In the genomic region with DNA sequence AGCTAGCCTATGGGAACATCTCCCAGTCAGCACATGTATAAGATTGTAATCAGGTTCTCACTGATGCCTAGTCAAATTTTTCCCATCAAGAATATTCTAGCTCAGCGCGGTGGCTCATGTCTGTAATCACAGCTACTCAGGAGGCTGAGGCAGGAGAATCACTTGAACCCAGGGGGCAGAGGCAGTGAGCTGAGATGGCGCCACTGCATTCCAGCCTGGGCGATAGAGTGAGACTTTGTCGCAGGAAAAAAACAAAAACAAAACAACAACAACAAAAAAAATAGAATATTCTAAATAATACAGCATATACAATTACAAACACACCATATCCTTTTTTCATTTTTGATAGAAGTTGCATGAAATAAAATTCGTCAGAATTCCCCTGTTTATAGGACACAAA, we compare ENCODE assay signal across 37 cellular contexts.
"Had no signal": no experiment of that assay in that cellular context is flagged by ENCODE, and none has a peak within 500 bp of the region (broad histone marks: within the 10 kb centered on the region; RNA-seq: fewer than 3 reads in every experiment).

No MANE protein-coding gene starts in this region.

- H3K4me3 Mint-ChIP-seq: activated naive CD4-positive, alpha-beta T cell treated with anti-CD3 and anti-CD28 coated beads for 36 hours; activated naive CD4-positive, alpha-beta T cell treated with anti-CD3 and anti-CD28 coated beads, Interleukin-2, amount 10 ng/mL, durations not matched to agents 7 days and 5 days; activated naive CD4-positive, alpha-beta T cell treated with anti-CD3 and anti-CD28 coated beads, Interleukin-2, amount 50 U/mL, for 24 hours; activated naive CD8-positive, alpha-beta T cell; activated naive CD8-positive, alpha-beta T cell treated with anti-CD3 and anti-CD28 coated beads for 36 hours; activated naive CD8-positive, alpha-beta T cell treated with anti-CD3 and anti-CD28 coated beads, Interleukin-2, amount 10 ng/mL, durations not matched to agents 7 days and 5 days; activated naive CD8-positive, alpha-beta T cell treated with anti-CD3 and anti-CD28 coated beads, Interleukin-2, amount 50 U/mL, for 24 hours; activated T-cell treated with anti-CD3 and anti-CD28 coated beads, Interleukin-2, amount 50 U/mL, for 24 hours; activated T-cell treated with anti-CD3 and anti-CD28 coated beads, Interleukin-2, amount 50 U/mL, for 4 hours; activated T-cell treated with anti-CD3 and anti-CD28 coated beads, Interleukin-2, amount 50 U/mL, for 72 hours; activated T-helper 1 cell treated with anti-CD3 and anti-CD28 coated beads, Interleukin-12 subunit alpha, Interleukin-12 subunit beta, Interleukin-2, Interleukin-4 antibody, amounts not matched to agents 30 ng/mL and 10 ng/mL and 1 ng/mL, durations not matched to agents 14 hours and 24 hours and 36 hours; activated T-helper 17 cell treated with anti-CD3 and anti-CD28 coated beads, Interleukin-2, amount 50 U/mL, for 72 hours; brain; central memory CD8-positive, alpha-beta T cell had no signal

- H3K27ac ChIP-seq: adrenal gland, ascending aorta, body of pancreas, brain microvascular endothelial cell, breast epithelium, cardiac muscle cell had no signal

- H3K36me3 Mint-ChIP-seq: activated naive CD4-positive, alpha-beta T cell treated with anti-CD3 and anti-CD28 coated beads, Interleukin-2, amount 10 ng/mL, durations not matched to agents 7 days and 5 days; activated naive CD4-positive, alpha-beta T cell treated with anti-CD3 and anti-CD28 coated beads, Interleukin-2, amount 50 U/mL, for 24 hours; activated naive CD4-positive, alpha-beta T cell treated with anti-CD3 and anti-CD28 coated beads, Interleukin-2, amount 50 U/mL, for 72 hours; activated naive CD8-positive, alpha-beta T cell; activated naive CD8-positive, alpha-beta T cell treated with anti-CD3 and anti-CD28 coated beads for 36 hours; activated naive CD8-positive, alpha-beta T cell treated with anti-CD3 and anti-CD28 coated beads, Interleukin-2, amount 10 ng/mL, durations not matched to agents 7 days and 5 days; brain had no signal

- H3K27me3 ChIP-seq: adrenal gland, ascending aorta, body of pancreas, brain microvascular endothelial cell, breast epithelium, cardiac muscle cell had no signal

- H3K4me3 ChIP-seq: adrenal gland, ascending aorta, body of pancreas, breast epithelium, cardiac muscle cell had no signal

- H3K27me3 Mint-ChIP-seq: activated naive CD4-positive, alpha-beta T cell treated with anti-CD3 and anti-CD28 coated beads, Interleukin-2, amount 10 ng/mL, durations not matched to agents 7 days and 5 days; activated T-helper 17 cell treated with anti-CD3 and anti-CD28 coated beads, Interleukin-2, amount 50 U/mL, for 72 hours; brain; central memory CD8-positive, alpha-beta T cell had no signal

- H3K4me1 ChIP-seq: adrenal gland, ascending aorta, body of pancreas, breast epithelium had no signal

- H3K36me3 ChIP-seq: adrenal gland, ascending aorta, brain microvascular endothelial cell, breast epithelium, cardiac muscle cell had no signal

- H3K9me3 Mint-ChIP-seq: activated naive CD4-positive, alpha-beta T cell treated with anti-CD3 and anti-CD28 coated beads for 36 hours; activated naive CD8-positive, alpha-beta T cell treated with anti-CD3 and anti-CD28 coated beads, Interleukin-2, amount 10 ng/mL, durations not matched to agents 7 days and 5 days; activated T-cell treated with anti-CD3 and anti-CD28 coated beads, Interleukin-2, amount 50 U/mL, for 24 hours; activated T-cell treated with anti-CD3 and anti-CD28 coated beads, Interleukin-2, amount 50 U/mL, for 4 hours; activated T-helper 2 cell treated with anti-CD3 and anti-CD28 coated beads, Interferon-gamma antibody, Interleukin-2, Interleukin-4, amounts not matched to agents 10 μg/mL and 5 μg/mL and 100 μg/mL, durations not matched to agents 14 hours and 24 hours and 36 hours; central memory CD8-positive, alpha-beta T cell had no signal

- ATAC-seq: activated naive CD4-positive, alpha-beta T cell treated with anti-CD3 and anti-CD28 coated beads, Interleukin-2, amount 50 U/mL, for 72 hours; activated naive CD8-positive, alpha-beta T cell treated with anti-CD3 and anti-CD28 coated beads, Interleukin-2, amount 50 U/mL, for 24 hours; activated T-cell treated with anti-CD3 and anti-CD28 coated beads, Interleukin-2, amount 50 U/mL, for 4 hours; activated T-cell treated with anti-CD3 and anti-CD28 coated beads, Interleukin-2, amount 50 U/mL, for 72 hours; activated T-helper 17 cell treated with anti-CD3 and anti-CD28 coated beads, Interleukin-2, amount 50 U/mL, for 72 hours; body of pancreas had no signal

- H3K4me1 Mint-ChIP-seq: activated naive CD4-positive, alpha-beta T cell treated with anti-CD3 and anti-CD28 coated beads, Interleukin-2, amount 10 ng/mL, durations not matched to agents 7 days and 5 days; activated naive CD4-positive, alpha-beta T cell treated with anti-CD3 and anti-CD28 coated beads, Interleukin-2, amount 50 U/mL, for 24 hours; activated naive CD8-positive, alpha-beta T cell treated with anti-CD3 and anti-CD28 coated beads for 36 hours; activated naive CD8-positive, alpha-beta T cell treated with anti-CD3 and anti-CD28 coated beads, Interleukin-2, amount 10 ng/mL, durations not matched to agents 7 days and 5 days; activated naive CD8-positive, alpha-beta T cell treated with anti-CD3 and anti-CD28 coated beads, Interleukin-2, amount 50 U/mL, for 24 hours; activated T-helper 17 cell treated with anti-CD3 and anti-CD28 coated beads, Interleukin-2, amount 50 U/mL, for 72 hours; brain; central memory CD8-positive, alpha-beta T cell had no signal

- DNase-seq: activated effector memory CD4-positive, alpha-beta T cell treated with anti-CD3 and anti-CD28 coated beads, Interleukin-2, amount 50 U/mL, for 16 hours; activated effector memory CD4-positive, alpha-beta T cell treated with Interleukin-2 at 50 U/mL for 16 hours; activated gamma-delta T cell; activated gamma-delta T cell treated with Interleukin-2 at 50 U/mL for 16 hours; activated naive CD4-positive, alpha-beta T cell; activated naive CD4-positive, alpha-beta T cell treated with anti-CD3 and anti-CD28 coated beads for 36 hours; activated naive CD4-positive, alpha-beta T cell treated with anti-CD3 and anti-CD28 coated beads, Interleukin-2, amount 10 ng/mL, durations not matched to agents 7 days and 5 days; activated naive CD4-positive, alpha-beta T cell treated with anti-CD3 and anti-CD28 coated beads, Interleukin-2, amount 50 U/mL, for 16 hours; activated naive CD4-positive, alpha-beta T cell treated with Interleukin-2 at 50 U/mL for 16 hours; activated naive CD8-positive, alpha-beta T cell treated with anti-CD3 and anti-CD28 coated beads for 36 hours; activated naive CD8-positive, alpha-beta T cell treated with anti-CD3 and anti-CD28 coated beads, Interleukin-2, amount 10 ng/mL, durations not matched to agents 7 days and 5 days; activated naive CD8-positive, alpha-beta T cell treated with anti-CD3 and anti-CD28 coated beads, Interleukin-2, amount 50 U/mL, for 24 hours; activated T-cell treated with anti-CD3 and anti-CD28 coated beads, Interleukin-2, amount 50 U/mL, for 24 hours; activated T-cell treated with anti-CD3 and anti-CD28 coated beads, Interleukin-2, amount 50 U/mL, for 4 hours; activated T-cell treated with anti-CD3 and anti-CD28 coated beads, Interleukin-2, amount 50 U/mL, for 48 hours; activated T-cell treated with anti-CD3 and anti-CD28 coated beads, Interleukin-2, amount 50 U/mL, for 72 hours; adrenal gland; amniotic stem cell; amygdala; anterior cingulate cortex; aorta; body of pancreas; brain microvascular endothelial cell; caudate nucleus; central memory CD4-positive, alpha-beta T cell; cerebellar nuclear complex had no signal

- H3K27ac Mint-ChIP-seq: activated naive CD4-positive, alpha-beta T cell treated with anti-CD3 and anti-CD28 coated beads for 36 hours; activated naive CD4-positive, alpha-beta T cell treated with anti-CD3 and anti-CD28 coated beads, Interleukin-2, amount 10 ng/mL, durations not matched to agents 7 days and 5 days; activated naive CD4-positive, alpha-beta T cell treated with anti-CD3 and anti-CD28 coated beads, Interleukin-2, amount 50 U/mL, for 24 hours; activated naive CD4-positive, alpha-beta T cell treated with anti-CD3 and anti-CD28 coated beads, Interleukin-2, amount 50 U/mL, for 72 hours; activated naive CD8-positive, alpha-beta T cell; activated naive CD8-positive, alpha-beta T cell treated with anti-CD3 and anti-CD28 coated beads for 36 hours; activated naive CD8-positive, alpha-beta T cell treated with anti-CD3 and anti-CD28 coated beads, Interleukin-2, amount 10 ng/mL, durations not matched to agents 7 days and 5 days; activated naive CD8-positive, alpha-beta T cell treated with anti-CD3 and anti-CD28 coated beads, Interleukin-2, amount 50 U/mL, for 24 hours; activated T-cell treated with anti-CD3 and anti-CD28 coated beads, Interleukin-2, amount 50 U/mL, for 24 hours; activated T-cell treated with anti-CD3 and anti-CD28 coated beads, Interleukin-2, amount 50 U/mL, for 72 hours; activated T-helper 1 cell treated with anti-CD3 and anti-CD28 coated beads, Interleukin-12 subunit alpha, Interleukin-12 subunit beta, Interleukin-2, Interleukin-4 antibody, amounts not matched to agents 30 ng/mL and 10 ng/mL and 1 ng/mL, durations not matched to agents 14 hours and 24 hours and 36 hours; activated T-helper 17 cell treated with anti-CD3 and anti-CD28 coated beads, Interleukin-2, amount 50 U/mL, for 72 hours; activated T-helper 2 cell treated with anti-CD3 and anti-CD28 coated beads, Interferon-gamma antibody, Interleukin-2, Interleukin-4, amounts not matched to agents 10 μg/mL and 5 μg/mL and 100 μg/mL, durations not matched to agents 14 hours and 24 hours and 36 hours; brain had no signal
